ENCODE assay signal across 12 cellular contexts in the genomic region with DNA sequence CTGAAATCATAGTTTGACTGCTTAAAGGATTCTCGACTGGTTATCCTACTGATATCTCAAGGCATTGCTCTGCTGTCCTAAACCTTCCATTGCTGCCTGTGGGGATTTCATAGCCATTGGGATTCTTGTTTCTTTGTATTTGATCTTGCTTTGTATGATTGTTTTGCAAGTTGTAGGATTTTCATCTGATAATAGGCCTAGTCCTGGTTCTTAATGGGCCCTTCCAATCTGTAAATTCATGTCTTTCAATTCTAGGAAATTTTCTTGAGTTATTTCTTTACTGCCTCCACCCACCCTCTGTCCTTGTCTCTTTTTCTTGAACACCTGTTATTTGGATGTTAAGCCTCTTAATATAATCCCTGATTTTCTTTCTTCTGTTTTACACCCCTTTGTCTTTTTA.
"Had no signal": no experiment of that assay in that cellular context is flagged by ENCODE, and none has a peak within 500 bp of the region (broad histone marks: within the 10 kb centered on the region; RNA-seq: fewer than 3 reads in every experiment).

No MANE protein-coding gene starts in this region.

- ATAC-seq: esophagus mucosa, heart left ventricle, mucosa of descending colon, natural killer cell, sciatic nerve had no signal

- H3K27me3 ChIP-seq: heart left ventricle had no signal

- H3K36me3 ChIP-seq: heart left ventricle had no signal

- DNase-seq: effector memory CD4-positive, alpha-beta T cell; heart left ventricle; hippocampal formation; mucosa of descending colon; natural killer cell; stimulated activated CD4-positive, alpha-beta T cell treated with anti-CD3 and anti-CD28 coated beads, Interleukin-2, amount 100 ng/mL, for 24 hours; stimulated activated naive CD4-positive, alpha-beta T cell treated with Interleukin-2 at 50 U/mL for 16 hours; trophoblast cell had no signal

- H3K4me3 Mint-ChIP-seq: natural killer cell, neural crest cell had no signal

- H3K27ac Mint-ChIP-seq: natural killer cell had no signal

- H3K36me3 Mint-ChIP-seq: natural killer cell had no signal

- H3K9me3 ChIP-seq: heart left ventricle, mucosa of descending colon had no signal

- H3K27ac ChIP-seq: heart left ventricle, skin epidermis had no signal

- H3K4me3 ChIP-seq: heart left ventricle, mucosa of descending colon, skin epidermis had no signal

- H3K9me3 Mint-ChIP-seq: natural killer cell, neural crest cell had no signal
